7 cellular contexts compared by ENCODE assay signal in genomic region chr2:48343571-48344440, GRCh38. TPM values are rescaled to one million over a fixed set of nuclear protein-coding genes. Genes with fewer than 3 reads are reported as not detected.
DNase-seq lines count a peak whose midpoint lies in the region; ATAC-seq and TF ChIP-seq lines count a peak whose summit lies in the region.

No MANE protein-coding gene starts in this region.

- ATAC-seq in GM18520 (IDR thresholded peaks at IDR 0.05; ENCODE audit: unreplicated experiment) (peak; percentile 64), HG02870 (IDR thresholded peaks at IDR 0.05; ENCODE audit: unreplicated experiment) (peak; percentile 82)

- H3K27ac ChIP-seq in esophagus muscularis mucosa (replicated peaks in 1 of 4) = peak overlapping the region; percentile 15 to 37 (median 17)

- H3K4me3 ChIP-seq in esophagus muscularis mucosa = peak overlapping the region in 2 of 4 donors; percentile 15 to 28
- peak overlapping the region; percentile 54 for H3K4me3 ChIP-seq in skeletal muscle satellite cell (ENCODE audit: low read length)

- WGBS in esophagus muscularis mucosa = 62% methylated on average over 6 of the region's 6 CpGs

- TF ChIP-seq EP300 in esophagus muscularis mucosa (IDR thresholded peaks at IDR 0.05) = no peak

- in situ Hi-C loops in SK-MEL-5 (cut with HindIII; ENCODE audit: low pct_unique_long_range_greater_than_20kb, low sequenced_read_pairs) = no loop called here

- peaks cover 0 to 14% (median 6%) of the 10 kb centered on the region in 4 donors for H3K9me3 ChIP-seq in esophagus muscularis mucosa
- H3K9me3 ChIP-seq in skeletal muscle satellite cell (replicated peaks; ENCODE audit: low read length) = peaks cover 5% of the 10 kb centered on the region

- intact Hi-C loops in esophagus muscularis mucosa (cut with DNase I) = no loop called here

- H3K4me1 ChIP-seq in esophagus muscularis mucosa = peaks cover 35 to 59% (median 44%) of the 10 kb centered on the region in 4 donors
- H3K4me1 ChIP-seq in skeletal muscle satellite cell (ENCODE audit: control insufficient read depth, insufficient read depth, low read length) = peaks cover 40% of the 10 kb centered on the region

- no peak for TF ChIP-seq POLR2A in esophagus muscularis mucosa (IDR thresholded peaks at IDR 0.05; ENCODE audit: low read depth)

- DNase-seq in SK-MEL-5 (ENCODE audit: low read depth, low spot score) = peak; percentile 26
- DNase-seq in esophagus muscularis mucosa (ENCODE audit: extremely low spot score) = no peak
- no peak for DNase-seq in globus pallidus (ENCODE audit: low spot score)
- no peak for DNase-seq in stimulated activated CD8-positive, alpha-beta memory T cell treated with anti-CD3 and anti-CD28 coated beads, Interleukin-4, amount 100 ng/mL, for 48 hours

- H3K4me2 ChIP-seq in skeletal muscle satellite cell (ENCODE audit: low read length) = peak overlapping the region; percentile 83

- TF ChIP-seq CTCF in esophagus muscularis mucosa (IDR thresholded peaks at IDR 0.05) = no peak

- H3K36me3 ChIP-seq in esophagus muscularis mucosa (peaks cover 0 to 5% (median 2%) of the 10 kb centered on the region in 4 donors), skeletal muscle satellite cell (ENCODE audit: insufficient read depth, low read length) (peaks cover 24% of the 10 kb centered on the region)

- H3K27me3 ChIP-seq in esophagus muscularis mucosa (no peaks in the 10 kb centered on the region), skeletal muscle satellite cell (ENCODE audit: control insufficient read depth, insufficient read depth, low read length) (no peaks in the 10 kb centered on the region)

- peak overlapping the region; percentile 75 for H3K9ac ChIP-seq in skeletal muscle satellite cell (ENCODE audit: low read depth, low read length)

RNA-seq across cellular contexts. Expression of gene FOXN2, which starts 29.3 kb away (rescaled TPM):
- total RNA-seq in SK-MEL-5 (2014; rRNA removed; shearing (Covaris generic)) = 99.3 and 104 TPM in 2 replicates
- polyA plus RNA-seq in SK-MEL-5 (2015; cell fraction: cytosol; rRNA removed) = 33.4 and 42.2 TPM in 2 replicates
- polyA plus RNA-seq in SK-MEL-5 (2015; cell fraction: nucleus; rRNA removed) = 67.1 and 77.7 TPM in 2 replicates
- 10 to 100 TPM; 21.8 to 32.3 (median 25.5) TPM for total RNA-seq in esophagus muscularis mucosa
- total RNA-seq in skeletal muscle satellite cell (2012; rRNA removed) = 24.5 and 29.2 TPM in 2 replicates
